8 cellular contexts compared by ENCODE assay signal in genomic region chr6:39309942-39310531, GRCh38. TPM values are rescaled to one million over a fixed set of nuclear protein-coding genes. Genes with fewer than 3 reads are reported as not detected.
DNase-seq lines count a peak whose midpoint lies in the region; ATAC-seq and TF ChIP-seq lines count a peak whose summit lies in the region.

No MANE protein-coding gene starts in this region.

- H3K4me1 Mint-ChIP-seq in CD4-positive, alpha-beta T cell (ENCODE audit: low read depth) = no peaks in the 10 kb centered on the region
- peaks cover 5% of the 10 kb centered on the region for H3K4me1 Mint-ChIP-seq in activated CD8-positive, alpha-beta memory T cell treated with anti-CD3 and anti-CD28 coated beads, Interleukin-2, amount 10 ng/mL, durations not matched to agents 7 days and 5 days
- H3K4me1 Mint-ChIP-seq in stimulated activated naive B cell treated with anti-CD40 and anti-IgM and Interleukin-4, amounts not matched to agents 10 μg/mL and 1 μg/mL and 100 μg/mL, for 72 hours = peaks cover 12 to 34% of the 10 kb centered on the region in 2 donors

- intact Hi-C loops in CD4-positive, alpha-beta T cell (cut with DNase I, micrococcal nuclease) = loop anchor here (1.0 to 10.0 kb wide), 3 partner anchors 144 to 438 kb away; no protein-coding TSS in a partner anchor

- H3K27me3 Mint-ChIP-seq in CD4-positive, alpha-beta T cell = peaks cover 36% of the 10 kb centered on the region
- peaks cover 46% of the 10 kb centered on the region for H3K27me3 Mint-ChIP-seq in activated CD8-positive, alpha-beta memory T cell treated with anti-CD3 and anti-CD28 coated beads, Interleukin-2, amount 10 ng/mL, durations not matched to agents 7 days and 5 days
- H3K27me3 Mint-ChIP-seq in stimulated activated naive B cell treated with anti-CD40 and anti-IgM and Interleukin-4, amounts not matched to agents 10 μg/mL and 1 μg/mL and 100 μg/mL, for 72 hours = peaks cover 36 to 54% of the 10 kb centered on the region in 2 donors

- peak; percentile 66 for TF ChIP-seq CTCF in CD4-positive, alpha-beta T cell (IDR thresholded peaks at IDR 0.05)

- CTCF ChIA-PET in CD4-positive, alpha-beta T cell (lab: Charles Lee) = interaction anchor here (1.1 to 1.6 kb wide), 3 partner anchors 144 to 437 kb away, joined by 4 to 5 read pairs (median 5); no protein-coding TSS in a partner anchor
- CTCF ChIA-PET in activated CD8-positive, alpha-beta memory T cell treated with anti-CD3 and anti-CD28 coated beads, Interleukin-2, amount 10 ng/mL, durations not matched to agents 7 days and 5 days (lab: Charles Lee) = interaction anchor here (0.6 to 13.4 kb wide), 25 partner anchors 9 to 451 kb away, joined by 3 to 306 read pairs (median 4); partner anchors contain the start of gene SAYSD1

- peaks cover 33% of the 10 kb centered on the region for H3K27me3 ChIP-seq in CD4-positive, alpha-beta T cell (ENCODE audit: control insufficient read depth, insufficient read depth, low read length)
- peaks cover 36% of the 10 kb centered on the region for H3K27me3 ChIP-seq in H7 (ENCODE audit: control insufficient read depth, insufficient read depth, low read length)

- H3K27ac ChIP-seq in CD4-positive, alpha-beta T cell (ENCODE audit: low read depth, low read length) = no peak overlapping the region

- H3K36me3 ChIP-seq in H7 (replicated peaks; ENCODE audit: control insufficient read depth, insufficient read depth, low read length) = no peaks in the 10 kb centered on the region

- POLR2A ChIA-PET in CD4-positive, alpha-beta T cell (lab: Charles Lee) = no interaction called here

- no peak overlapping the region for H3K27ac Mint-ChIP-seq in CD4-positive, alpha-beta T cell
- no peak overlapping the region for H3K27ac Mint-ChIP-seq in activated CD8-positive, alpha-beta memory T cell treated with anti-CD3 and anti-CD28 coated beads, Interleukin-2, amount 10 ng/mL, durations not matched to agents 7 days and 5 days
- H3K27ac Mint-ChIP-seq in stimulated activated naive B cell treated with anti-CD40 and anti-IgM and Interleukin-4, amounts not matched to agents 10 μg/mL and 1 μg/mL and 100 μg/mL, for 72 hours = no peak overlapping the region

- peak; percentile 61 for ATAC-seq in CD4-positive, alpha-beta T cell (ENCODE audit: poor library complexity)
- peak; percentile 72 for ATAC-seq in activated CD8-positive, alpha-beta memory T cell treated with anti-CD3 and anti-CD28 coated beads, Interleukin-2, amount 10 ng/mL, durations not matched to agents 7 days and 5 days
- ATAC-seq in stimulated activated naive B cell treated with anti-CD40 and anti-IgM and Interleukin-4, amounts not matched to agents 10 μg/mL and 1 μg/mL and 100 μg/mL, for 72 hours (replicated peaks) = peak; percentile 65 to 72
- ATAC-seq in HG03175 (IDR thresholded peaks at IDR 0.05; ENCODE audit: unreplicated experiment) = no peak

- H3K4me3 ChIP-seq in H7 (ENCODE audit: insufficient read depth, low read depth, low read length) = no peak overlapping the region

- H3K9me3 ChIP-seq in CD4-positive, alpha-beta T cell (ENCODE audit: control insufficient read depth, low read length) = no peaks in the 10 kb centered on the region

- H3K9me3 Mint-ChIP-seq in CD4-positive, alpha-beta T cell = no peaks in the 10 kb centered on the region
- H3K9me3 Mint-ChIP-seq in activated CD8-positive, alpha-beta memory T cell treated with anti-CD3 and anti-CD28 coated beads, Interleukin-2, amount 10 ng/mL, durations not matched to agents 7 days and 5 days (ENCODE audit: low read depth) = no peaks in the 10 kb centered on the region
- H3K9me3 Mint-ChIP-seq in stimulated activated naive B cell treated with anti-CD40 and anti-IgM and Interleukin-4, amounts not matched to agents 10 μg/mL and 1 μg/mL and 100 μg/mL, for 72 hours = peaks cover 1 to 3% of the 10 kb centered on the region in 2 donors

- H3K36me3 Mint-ChIP-seq in CD4-positive, alpha-beta T cell (ENCODE audit: low read depth) = no peaks in the 10 kb centered on the region
- no peaks in the 10 kb centered on the region for H3K36me3 Mint-ChIP-seq in activated CD8-positive, alpha-beta memory T cell treated with anti-CD3 and anti-CD28 coated beads, Interleukin-2, amount 10 ng/mL, durations not matched to agents 7 days and 5 days
- peaks cover 0 to 3% of the 10 kb centered on the region in 2 donors for H3K36me3 Mint-ChIP-seq in stimulated activated naive B cell treated with anti-CD40 and anti-IgM and Interleukin-4, amounts not matched to agents 10 μg/mL and 1 μg/mL and 100 μg/mL, for 72 hours

- DNase-seq in CD4-positive, alpha-beta T cell = peak; percentile 25 to 56 (median 37)
- DNase-seq in H7 = peak; percentile 92
- peak; percentile 87 for DNase-seq in NCI-H510A treated with DMSO at 0.1 percent for 48 hours (lab: John Stamatoyannopoulos, UW)
- peak; percentile 70 for DNase-seq in activated CD8-positive, alpha-beta memory T cell treated with anti-CD3 and anti-CD28 coated beads, Interleukin-2, amount 10 ng/mL, durations not matched to agents 7 days and 5 days
- peak; percentile 86 for DNase-seq in epidermal melanocyte (ENCODE audit: insufficient read length, low spot score)
- DNase-seq in mucosa of gallbladder (ENCODE audit: low spot score) = peak; percentile 79
- DNase-seq in stimulated activated naive B cell treated with anti-CD40 and anti-IgM and Interleukin-4, amounts not matched to agents 10 μg/mL and 1 μg/mL and 100 μg/mL, for 72 hours = peak; percentile 32

- H3K4me3 Mint-ChIP-seq in CD4-positive, alpha-beta T cell = no peak overlapping the region
- no peak overlapping the region for H3K4me3 Mint-ChIP-seq in activated CD8-positive, alpha-beta memory T cell treated with anti-CD3 and anti-CD28 coated beads, Interleukin-2, amount 10 ng/mL, durations not matched to agents 7 days and 5 days
- H3K4me3 Mint-ChIP-seq in stimulated activated naive B cell treated with anti-CD40 and anti-IgM and Interleukin-4, amounts not matched to agents 10 μg/mL and 1 μg/mL and 100 μg/mL, for 72 hours = peak overlapping the region; percentile 10 to 26

RNA-seq across cellular contexts. Expression of gene KCNK17, which starts 4.2 kb away (rescaled TPM):
- not detected for total RNA-seq in CD4-positive, alpha-beta T cell
- 1.1 and 1.4 TPM in 2 replicates for total RNA-seq in H7 (2014; rRNA removed; shearing (Covaris generic))
- not detected for total RNA-seq in activated CD8-positive, alpha-beta memory T cell treated with anti-CD3 and anti-CD28 coated beads, Interleukin-2, amount 10 ng/mL, durations not matched to agents 7 days and 5 days
- total RNA-seq in mucosa of gallbladder = 2.2 TPM

RNA-seq across cellular contexts. Expression of gene KCNK16, which starts 12.5 kb away (rescaled TPM):
- total RNA-seq in CD4-positive, alpha-beta T cell = not detected
- not detected in 2 replicates for total RNA-seq in H7 (2014; rRNA removed; shearing (Covaris generic))
- not detected for total RNA-seq in activated CD8-positive, alpha-beta memory T cell treated with anti-CD3 and anti-CD28 coated beads, Interleukin-2, amount 10 ng/mL, durations not matched to agents 7 days and 5 days
- not detected for total RNA-seq in mucosa of gallbladder

Comparison
In these comparisons a context has a peak if more than half of its experiments do, and no peak if none do; other contexts are left out.
1. DNase-seq: peak in every context shown above with its lines; median percentile 92 in H7; 87 in NCI-H510A treated with DMSO at 0.1 percent for 48 hours; 86 in epidermal melanocyte; 79 in mucosa of gallbladder; 70 in activated CD8-positive, alpha-beta memory T cell treated with anti-CD3 and anti-CD28 coated beads, Interleukin-2, amount 10 ng/mL, durations not matched to agents 7 days and 5 days; 37 in CD4-positive, alpha-beta T cell; 32 in stimulated activated naive B cell treated with anti-CD40 and anti-IgM and Interleukin-4, amounts not matched to agents 10 μg/mL and 1 μg/mL and 100 μg/mL, for 72 hours.
2. H3K4me3 Mint-ChIP-seq: peak in stimulated activated naive B cell treated with anti-CD40 and anti-IgM and Interleukin-4, amounts not matched to agents 10 μg/mL and 1 μg/mL and 100 μg/mL, for 72 hours (2 of 2); none in CD4-positive, alpha-beta T cell (single experiment) and activated CD8-positive, alpha-beta memory T cell treated with anti-CD3 and anti-CD28 coated beads, Interleukin-2, amount 10 ng/mL, durations not matched to agents 7 days and 5 days (single experiment).